In genomic region chr7:25368599-25368998, GRCh38 we compare ENCODE assay signal across 30 cellular contexts.
"Had no signal": no experiment of that assay in that cellular context is flagged by ENCODE, and none has a peak within 500 bp of the region (broad histone marks: within the 10 kb centered on the region; RNA-seq: fewer than 3 reads in every experiment).

No MANE protein-coding gene starts in this region.

- H3K4me1 Mint-ChIP-seq: activated CD4-positive, alpha-beta memory T cell treated with anti-CD3 and anti-CD28 coated beads, Interleukin-2, amount 10 ng/mL, durations not matched to agents 7 days and 5 days; activated CD4-positive, alpha-beta T cell treated with anti-CD3 and anti-CD28 coated beads, Interleukin-2, amount 10 ng/mL, durations not matched to agents 7 days and 5 days; activated naive CD8-positive, alpha-beta T cell treated with anti-CD3 and anti-CD28 coated beads for 36 hours; activated naive CD8-positive, alpha-beta T cell treated with anti-CD3 and anti-CD28 coated beads, Interleukin-2, amount 50 U/mL, for 24 hours; central memory CD8-positive, alpha-beta T cell; endodermal cell had no signal

- H3K27ac Mint-ChIP-seq: activated CD4-positive, alpha-beta memory T cell treated with anti-CD3 and anti-CD28 coated beads, Interleukin-2, amount 10 ng/mL, durations not matched to agents 7 days and 5 days; activated CD4-positive, alpha-beta T cell treated with anti-CD3 and anti-CD28 coated beads, Interleukin-2, amount 10 ng/mL, durations not matched to agents 7 days and 5 days; activated naive CD8-positive, alpha-beta T cell treated with anti-CD3 and anti-CD28 coated beads for 36 hours; activated naive CD8-positive, alpha-beta T cell treated with anti-CD3 and anti-CD28 coated beads, Interleukin-2, amount 50 U/mL, for 24 hours; activated T-cell treated with anti-CD3 and anti-CD28 coated beads, Interleukin-2, amount 50 U/mL, for 24 hours; activated T-cell treated with anti-CD3 and anti-CD28 coated beads, Interleukin-2, amount 50 U/mL, for 72 hours; dendritic cell treated with granulocyte-macrophage colony-stimulating factor and Interleukin-4, amounts not matched to agents 40 ng/mL and 50 ng/mL, for 4 days; endodermal cell had no signal

- H3K36me3 ChIP-seq: adrenal gland, gastrocnemius medialis had no signal

- H3K27ac ChIP-seq: adrenal gland, body of pancreas, coronary artery, foreskin keratinocyte, gastrocnemius medialis had no signal

- H3K4me3 ChIP-seq: adrenal gland, body of pancreas, coronary artery, dorsolateral prefrontal cortex, gastrocnemius medialis had no signal

- H3K9me3 ChIP-seq: body of pancreas, gastrocnemius medialis had no signal

- H3K27me3 ChIP-seq: adrenal gland, body of pancreas, dorsolateral prefrontal cortex, gastrocnemius medialis had no signal

- ATAC-seq: activated naive CD8-positive, alpha-beta T cell treated with anti-CD3 and anti-CD28 coated beads, Interleukin-2, amount 50 U/mL, for 24 hours; activated T-cell treated with anti-CD3 and anti-CD28 coated beads, Interleukin-2, amount 50 U/mL, for 72 hours; body of pancreas; esophagus mucosa; foreskin keratinocyte; gastrocnemius medialis had no signal

- DNase-seq: activated CD4-positive, alpha-beta memory T cell treated with anti-CD3 and anti-CD28 coated beads, Interleukin-2, amount 10 ng/mL, durations not matched to agents 7 days and 5 days; activated CD4-positive, alpha-beta T cell treated with anti-CD3 and anti-CD28 coated beads for 1 hour; activated CD4-positive, alpha-beta T cell treated with anti-CD3 and anti-CD28 coated beads for 4 hours; activated CD4-positive, alpha-beta T cell treated with anti-CD3 and anti-CD28 coated beads, Interleukin-2, amount 10 ng/mL, durations not matched to agents 7 days and 5 days; activated CD4-positive, alpha-beta T cell treated with anti-CD3 and anti-CD28 coated beads, Interleukin-2, amount 50 U/mL, for 4 hours; activated CD4-positive, CD25-positive, alpha-beta regulatory T cell; activated CD8-positive, alpha-beta memory T cell treated with anti-CD3 and anti-CD28 coated beads, Interleukin-2, amount 50 U/mL, for 48 hours; activated gamma-delta T cell; activated naive CD4-positive, alpha-beta T cell; activated naive CD4-positive, alpha-beta T cell treated with anti-CD3 and anti-CD28 coated beads, Interleukin-2, amount 50 U/mL, for 16 hours; activated naive CD8-positive, alpha-beta T cell treated with anti-CD3 and anti-CD28 coated beads for 36 hours; activated naive CD8-positive, alpha-beta T cell treated with anti-CD3 and anti-CD28 coated beads, Interleukin-2, amount 50 U/mL, for 24 hours; activated T-cell treated with anti-CD3 and anti-CD28 coated beads for 4 hours; activated T-cell treated with anti-CD3 and anti-CD28 coated beads, Interleukin-2, amount 50 U/mL, for 24 hours; activated T-cell treated with anti-CD3 and anti-CD28 coated beads, Interleukin-2, amount 50 U/mL, for 72 hours; adrenal gland; amygdala; aorta; body of pancreas; dorsolateral prefrontal cortex; effector memory CD4-positive, alpha-beta T cell; endodermal cell; foreskin keratinocyte; gastrocnemius medialis; glutamatergic neuron; T-helper 2 cell had no signal

- H3K4me3 Mint-ChIP-seq: activated CD4-positive, alpha-beta memory T cell treated with anti-CD3 and anti-CD28 coated beads, Interleukin-2, amount 10 ng/mL, durations not matched to agents 7 days and 5 days; activated CD4-positive, alpha-beta T cell treated with anti-CD3 and anti-CD28 coated beads, Interleukin-2, amount 10 ng/mL, durations not matched to agents 7 days and 5 days; activated naive CD8-positive, alpha-beta T cell treated with anti-CD3 and anti-CD28 coated beads for 36 hours; activated naive CD8-positive, alpha-beta T cell treated with anti-CD3 and anti-CD28 coated beads, Interleukin-2, amount 50 U/mL, for 24 hours; activated T-cell treated with anti-CD3 and anti-CD28 coated beads, Interleukin-2, amount 50 U/mL, for 24 hours; activated T-cell treated with anti-CD3 and anti-CD28 coated beads, Interleukin-2, amount 50 U/mL, for 72 hours; central memory CD8-positive, alpha-beta T cell; dendritic cell treated with granulocyte-macrophage colony-stimulating factor and Interleukin-4, amounts not matched to agents 40 ng/mL and 50 ng/mL, for 4 days; endodermal cell had no signal

- H3K4me1 ChIP-seq: adrenal gland, foreskin keratinocyte, gastrocnemius medialis had no signal

- H3K27me3 Mint-ChIP-seq: activated CD4-positive, alpha-beta T cell treated with anti-CD3 and anti-CD28 coated beads, Interleukin-2, amount 10 ng/mL, durations not matched to agents 7 days and 5 days; dendritic cell treated with granulocyte-macrophage colony-stimulating factor and Interleukin-4, amounts not matched to agents 40 ng/mL and 50 ng/mL, for 4 days had no signal
